ENCODE assay signal across 11 cellular contexts in the genomic region with DNA sequence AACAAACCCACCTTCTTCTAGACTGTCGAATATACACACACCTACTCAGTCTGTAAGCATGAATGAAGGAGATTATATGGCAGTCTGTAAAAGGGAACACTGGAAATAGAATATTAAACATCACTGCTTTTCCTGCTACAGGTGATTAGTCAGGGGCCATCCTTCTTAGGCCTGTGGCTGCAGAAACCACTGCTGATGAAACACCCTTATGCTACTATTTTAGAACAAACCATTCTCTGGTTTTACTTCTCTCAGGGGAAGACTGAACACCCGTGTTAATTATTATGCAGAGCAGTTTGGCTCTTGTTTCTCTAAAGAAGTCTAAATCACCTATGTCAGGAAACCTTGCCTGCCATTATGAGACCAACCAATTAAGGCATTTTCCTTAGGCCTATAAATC.
DNase-seq lines count a peak whose midpoint lies in the region; ATAC-seq and TF ChIP-seq lines count a peak whose summit lies in the region.
"Had no signal": no experiment of that assay in that cellular context is flagged by ENCODE, and none has a peak within 500 bp of the region (broad histone marks: within the 10 kb centered on the region; RNA-seq: fewer than 3 reads in every experiment).

No MANE protein-coding gene starts in this region.

- no peak overlapping the region for H3K4me3 ChIP-seq in heart right ventricle
- H3K4me3 ChIP-seq: thoracic aorta had no signal

- H3K4me1 ChIP-seq in heart right ventricle, result peaks cover 0 to 19% (median 11%) of the 10 kb centered on the region in 9 donors

- H3K36me3 ChIP-seq in heart right ventricle, result no peaks in the 10 kb centered on the region
- H3K36me3 ChIP-seq: thoracic aorta had no signal

- no peaks in the 10 kb centered on the region for H3K27me3 ChIP-seq in heart right ventricle

- H3K27ac Mint-ChIP-seq in immature natural killer cell (peak overlapping the region in 3 of 6 donors; percentile 0 to 33 (median 25)), CD14-positive monocyte (no peak overlapping the region)
- H3K27ac Mint-ChIP-seq: activated T-helper 2 cell treated with anti-CD3 and anti-CD28 coated beads, Interferon-gamma antibody, Interleukin-2, Interleukin-4, amounts not matched to agents 10 μg/mL and 5 μg/mL and 100 μg/mL, durations not matched to agents 14 hours and 24 hours and 36 hours had no signal

- H3K27me3 Mint-ChIP-seq in immature natural killer cell (ENCODE audit: low read depth in 3 of 3) (peaks cover 0 to 2% (median 0%) of the 10 kb centered on the region in 3 donors), CD14-positive monocyte (ENCODE audit: low read depth in 3 of 3) (peaks cover 0 to 2% (median 0%) of the 10 kb centered on the region in 3 donors)

- DNase-seq in immature natural killer cell (no peak), heart right ventricle (no peak), CD14-positive monocyte (ENCODE audit: low spot score) (no peak), glomerular visceral epithelial cell (ENCODE audit: extremely low spot score) (no peak)
- DNase-seq in stimulated activated CD4-positive, alpha-beta T cell treated with anti-CD3 and anti-CD28 coated beads, Interleukin-12 subunit alpha, Interleukin-12 subunit beta, amount 100 ng/mL, for 4 hours, result no peak

- H3K9me3 Mint-ChIP-seq in immature natural killer cell (peaks cover 4 to 18% (median 9%) of the 10 kb centered on the region in 6 donors), CD14-positive monocyte (peaks cover 5 to 14% (median 12%) of the 10 kb centered on the region in 7 donors)

- 74 to 82% methylated on average over 2 of the region's 2 CpGs for WGBS in heart right ventricle, 2 donors

- peaks cover 24 to 29% of the 10 kb centered on the region in 2 donors for H3K4me1 Mint-ChIP-seq in immature natural killer cell
- peaks cover 18% of the 10 kb centered on the region for H3K4me1 Mint-ChIP-seq in CD14-positive monocyte

- peak overlapping the region in 3 of 5 donors; percentile 1 to 22 (median 19) for H3K4me3 Mint-ChIP-seq in immature natural killer cell
- H3K4me3 Mint-ChIP-seq in CD14-positive monocyte, result no peak overlapping the region

- H3K9me3 ChIP-seq in heart right ventricle, result peaks cover 0 to 22% (median 14%) of the 10 kb centered on the region in 11 donors

- H3K36me3 Mint-ChIP-seq in immature natural killer cell (peaks cover 0 to 8% (median 5%) of the 10 kb centered on the region in 3 donors), CD14-positive monocyte (peaks cover 0 to 2% of the 10 kb centered on the region in 2 donors)

- intact Hi-C loops in heart right ventricle (cut with DNase I), result loop anchor here in 1 of 10 donors (5.0 kb wide), 1 partner anchor 751 kb away; no protein-coding TSS in a partner anchor
- intact Hi-C loops in CD14-positive monocyte (cut with micrococcal nuclease), result loop anchor here in 1 of 2 donors (10.0 kb wide), 1 partner anchor 199 kb away; no protein-coding TSS in a partner anchor

- TF ChIP-seq CTCF in heart right ventricle (IDR thresholded peaks at IDR 0.05), result no peak
- TF ChIP-seq CTCF in CD14-positive monocyte (IDR thresholded peaks at IDR 0.05), result no peak

- no peak overlapping the region for H3K27ac ChIP-seq in heart right ventricle
- H3K27ac ChIP-seq: thoracic aorta had no signal

- ATAC-seq in GM18909 (IDR thresholded peaks at IDR 0.05; ENCODE audit: poor library complexity, unreplicated experiment) (peak; percentile 86), GM21737 (IDR thresholded peaks at IDR 0.05; ENCODE audit: unreplicated experiment) (peak; percentile 84), HG03442 (IDR thresholded peaks at IDR 0.05; ENCODE audit: unreplicated experiment) (peak; percentile 78), heart right ventricle (no peak)
- ATAC-seq: SK-N-SH treated with all-trans-retinoic acid at 6 μM for 48 hours had no signal

Comparison
In these comparisons a context has a peak if more than half of its experiments do, and no peak if none do; other contexts are left out.
1. ATAC-seq: peak in GM18909 (single experiment), GM21737 (single experiment) and HG03442 (single experiment); none in heart right ventricle (0 of 8).
2. H3K4me3 Mint-ChIP-seq: peak in immature natural killer cell (3 of 5); none in CD14-positive monocyte (0 of 2).